1 cellular context compared by ENCODE assay signal in the genomic region with DNA sequence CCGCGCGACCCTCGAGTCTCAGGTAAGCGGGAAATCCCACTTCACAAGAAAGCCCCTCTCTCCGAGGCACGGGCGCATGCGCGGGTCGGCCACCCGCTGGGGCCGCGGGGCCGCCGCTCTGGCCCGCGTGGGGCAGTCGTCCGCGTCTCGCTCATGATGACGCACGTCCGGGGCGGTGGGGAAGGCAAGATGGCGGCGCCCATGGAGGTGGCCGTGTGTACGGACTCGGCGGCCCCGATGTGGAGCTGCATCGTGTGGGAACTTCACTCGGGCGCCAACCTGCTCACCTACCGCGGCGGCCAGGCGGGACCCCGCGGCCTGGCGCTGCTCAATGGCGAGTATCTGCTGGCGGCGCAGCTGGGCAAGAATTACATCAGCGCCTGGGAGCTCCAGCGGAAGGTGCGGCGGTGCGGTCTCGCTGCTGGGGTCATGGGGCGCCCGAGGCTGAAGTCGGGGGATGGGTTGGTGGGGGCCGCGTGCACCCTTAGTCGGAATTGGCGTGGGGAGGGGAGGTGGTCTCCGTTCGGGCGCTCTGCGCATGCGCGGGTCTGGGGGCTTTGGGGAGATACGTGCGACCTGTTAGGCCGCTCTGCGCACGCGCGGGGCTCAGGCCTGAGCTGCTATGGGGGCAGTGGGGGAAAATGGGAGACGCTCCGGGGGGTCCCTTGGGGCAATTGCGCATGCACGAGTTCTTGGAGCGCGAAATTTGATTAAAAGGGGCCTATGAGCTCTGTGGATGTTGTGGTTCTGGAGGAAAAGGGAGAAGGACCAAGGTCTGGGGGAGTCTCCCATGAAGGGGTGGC.
A peak's percentile ranks its signal among the peaks of the same experiment; 100 is the strongest.
TF ChIP-seq lines count a peak whose summit lies in the region.

A gene with protein sequence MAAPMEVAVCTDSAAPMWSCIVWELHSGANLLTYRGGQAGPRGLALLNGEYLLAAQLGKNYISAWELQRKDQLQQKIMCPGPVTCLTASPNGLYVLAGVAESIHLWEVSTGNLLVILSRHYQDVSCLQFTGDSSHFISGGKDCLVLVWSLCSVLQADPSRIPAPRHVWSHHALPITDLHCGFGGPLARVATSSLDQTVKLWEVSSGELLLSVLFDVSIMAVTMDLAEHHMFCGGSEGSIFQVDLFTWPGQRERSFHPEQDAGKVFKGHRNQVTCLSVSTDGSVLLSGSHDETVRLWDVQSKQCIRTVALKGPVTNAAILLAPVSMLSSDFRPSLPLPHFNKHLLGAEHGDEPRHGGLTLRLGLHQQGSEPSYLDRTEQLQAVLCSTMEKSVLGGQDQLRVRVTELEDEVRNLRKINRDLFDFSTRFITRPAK (plus strand): TSS at position 181 of the 803 bp plus-strand sequence. CDS start 9 bp downstream, at position 190.

TF ChIP-seq in K562, 482 proteins besides CTCF, POLR2A, EP300 and RAD21 (continued from another document and continues in another):
- TF ChIP-seq KAT7 (CRISPR knock-in tag; IDR thresholded peaks at IDR 0.05; ENCODE audit: borderline replicate concordance) = peak; percentile 99
- TF ChIP-seq ESRRA (IDR thresholded peaks at IDR 0.05; ENCODE audit: borderline replicate concordance, low read depth) = peak; percentile 68
- peak; percentile 57 for TF ChIP-seq CCNT2 (IDR thresholded peaks at IDR 0.05; ENCODE audit: borderline replicate concordance, extremely low read depth, insufficient read length, low read depth, low read length)
- TF ChIP-seq BCL6 (CRISPR knock-in tag; IDR thresholded peaks at IDR 0.05) = no peak
- 0 out of 4 replicates have a peak, but pooled peaks of 1 of the 2 experiments have one; percentile 43 for TF ChIP-seq ZMIZ1 (IDR thresholded peaks at IDR 0.05; ENCODE audit: low read depth in 2 of 2, low read length in 2 of 2)
- TF ChIP-seq, protein P1, sequence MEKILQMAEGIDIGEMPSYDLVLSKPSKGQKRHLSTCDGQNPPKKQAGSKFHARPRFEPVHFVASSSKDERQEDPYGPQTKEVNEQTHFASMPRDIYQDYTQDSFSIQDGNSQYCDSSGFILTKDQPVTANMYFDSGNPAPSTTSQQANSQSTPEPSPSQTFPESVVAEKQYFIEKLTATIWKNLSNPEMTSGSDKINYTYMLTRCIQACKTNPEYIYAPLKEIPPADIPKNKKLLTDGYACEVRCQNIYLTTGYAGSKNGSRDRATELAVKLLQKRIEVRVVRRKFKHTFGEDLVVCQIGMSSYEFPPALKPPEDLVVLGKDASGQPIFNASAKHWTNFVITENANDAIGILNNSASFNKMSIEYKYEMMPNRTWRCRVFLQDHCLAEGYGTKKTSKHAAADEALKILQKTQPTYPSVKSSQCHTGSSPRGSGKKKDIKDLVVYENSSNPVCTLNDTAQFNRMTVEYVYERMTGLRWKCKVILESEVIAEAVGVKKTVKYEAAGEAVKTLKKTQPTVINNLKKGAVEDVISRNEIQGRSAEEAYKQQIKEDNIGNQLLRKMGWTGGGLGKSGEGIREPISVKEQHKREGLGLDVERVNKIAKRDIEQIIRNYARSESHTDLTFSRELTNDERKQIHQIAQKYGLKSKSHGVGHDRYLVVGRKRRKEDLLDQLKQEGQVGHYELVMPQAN (IDR thresholded peaks at IDR 0.05; ENCODE audit: borderline replicate concordance) = peak; percentile 99
- TF ChIP-seq, protein P2, sequence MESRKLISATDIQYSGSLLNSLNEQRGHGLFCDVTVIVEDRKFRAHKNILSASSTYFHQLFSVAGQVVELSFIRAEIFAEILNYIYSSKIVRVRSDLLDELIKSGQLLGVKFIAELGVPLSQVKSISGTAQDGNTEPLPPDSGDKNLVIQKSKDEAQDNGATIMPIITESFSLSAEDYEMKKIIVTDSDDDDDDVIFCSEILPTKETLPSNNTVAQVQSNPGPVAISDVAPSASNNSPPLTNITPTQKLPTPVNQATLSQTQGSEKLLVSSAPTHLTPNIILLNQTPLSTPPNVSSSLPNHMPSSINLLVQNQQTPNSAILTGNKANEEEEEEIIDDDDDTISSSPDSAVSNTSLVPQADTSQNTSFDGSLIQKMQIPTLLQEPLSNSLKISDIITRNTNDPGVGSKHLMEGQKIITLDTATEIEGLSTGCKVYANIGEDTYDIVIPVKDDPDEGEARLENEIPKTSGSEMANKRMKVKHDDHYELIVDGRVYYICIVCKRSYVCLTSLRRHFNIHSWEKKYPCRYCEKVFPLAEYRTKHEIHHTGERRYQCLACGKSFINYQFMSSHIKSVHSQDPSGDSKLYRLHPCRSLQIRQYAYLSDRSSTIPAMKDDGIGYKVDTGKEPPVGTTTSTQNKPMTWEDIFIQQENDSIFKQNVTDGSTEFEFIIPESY (CRISPR knock-in tag; IDR thresholded peaks at IDR 0.05) = peak; percentile 46; the same call in 1 of the 2 replicates
- peak; percentile 74 for TF ChIP-seq KAT2B (IDR thresholded peaks at IDR 0.05; ENCODE audit: low read depth, low read length)
- TF ChIP-seq ZEB2 (IDR thresholded peaks at IDR 0.05) = no peak
- peak; percentile 97 for TF ChIP-seq MYC (IDR thresholded peaks at IDR 0.05; ENCODE audit: low read depth, low read length)
- 0 out of 2 replicates have a peak, but pooled peaks have one; percentile 29 for TF ChIP-seq MYC (CRISPR knock-in tag; IDR thresholded peaks at IDR 0.05; ENCODE audit: borderline replicate concordance, low read depth)
- TF ChIP-seq ZNF282 (CRISPR knock-in tag; IDR thresholded peaks at IDR 0.05) = peak; percentile 76; the same call in 1 of the 2 replicates
- peak; percentile 87 for TF ChIP-seq MEIS2 (IDR thresholded peaks at IDR 0.05; ENCODE audit: partially characterized antibody)
- TF ChIP-seq ZNF699 (CRISPR knock-in tag; IDR thresholded peaks at IDR 0.05; ENCODE audit: insufficient replicate concordance) = no peak
- TF ChIP-seq USF1 (CRISPR knock-in tag; IDR thresholded peaks at IDR 0.05) = peak; percentile 67
- TF ChIP-seq FIP1L1 (IDR thresholded peaks at IDR 0.05; ENCODE audit: low read depth, low read length, poor library complexity, severe bottlenecking) = peak; percentile 74
- TF ChIP-seq FUS (optimal IDR thresholded peaks at IDR 0.05; ENCODE audit: low read depth, low read length) = peak; percentile 91
- peak; percentile 93 for TF ChIP-seq SP1 (CRISPR knock-in tag; IDR thresholded peaks at IDR 0.05)
- no peak for TF ChIP-seq NCOA6 (IDR thresholded peaks at IDR 0.05)
- no peak for TF ChIP-seq ZC3H8 (IDR thresholded peaks at IDR 0.05)
- peak; percentile 56 for TF ChIP-seq KDM5B (IDR thresholded peaks at IDR 0.05; ENCODE audit: insufficient replicate concordance, low read depth, low read length)
- TF ChIP-seq PTRF (tag; IDR thresholded peaks at IDR 0.05) = no peak
- no peak for TF ChIP-seq HES1 (IDR thresholded peaks at IDR 0.05; ENCODE audit: low read depth)
- TF ChIP-seq JUN (IDR thresholded peaks at IDR 0.05; ENCODE audit: borderline replicate concordance, low read depth, low read length) = peak; percentile 67; the same call in 1 of the 2 replicates
- 0 out of 2 replicates have a peak, but pooled peaks have one; percentile 53 for TF ChIP-seq JUN (CRISPR knock-in tag; IDR thresholded peaks at IDR 0.05; ENCODE audit: borderline replicate concordance)
- peak; percentile 83 for TF ChIP-seq NR2C1 (IDR thresholded peaks at IDR 0.05)
- TF ChIP-seq NR2C1 (tag; IDR thresholded peaks at IDR 0.05) = peak; percentile 84
- peak; percentile 52; the same call in 1 of the 2 replicates for TF ChIP-seq BHLHE40 (IDR thresholded peaks at IDR 0.05; ENCODE audit: low read length)
- peak; percentile 85 for TF ChIP-seq SAP30 (IDR thresholded peaks at IDR 0.05; ENCODE audit: borderline replicate concordance, insufficient read depth, low read depth, low read length, poor library complexity, severe bottlenecking)
- TF ChIP-seq AFF4 (CRISPR knock-in tag; IDR thresholded peaks at IDR 0.05) = peak; percentile 96
- peak; percentile 35 for TF ChIP-seq POLR2B (IDR thresholded peaks at IDR 0.05; ENCODE audit: low read depth, partially characterized antibody)
- TF ChIP-seq ZNF143 (CRISPR knock-in tag; IDR thresholded peaks at IDR 0.05) = peak; percentile 49; the same call in 1 of the 2 replicates
- peak; percentile 53 for TF ChIP-seq TAF1 (IDR thresholded peaks at IDR 0.05; ENCODE audit: control insufficient read depth, extremely low read depth, insufficient read depth, low read length, severe bottlenecking)
- peak; percentile 59; the same call in 1 of the 2 replicates for TF ChIP-seq SAFB (IDR thresholded peaks at IDR 0.05; ENCODE audit: borderline replicate concordance, low read depth, low read length)
- TF ChIP-seq, protein P3, sequence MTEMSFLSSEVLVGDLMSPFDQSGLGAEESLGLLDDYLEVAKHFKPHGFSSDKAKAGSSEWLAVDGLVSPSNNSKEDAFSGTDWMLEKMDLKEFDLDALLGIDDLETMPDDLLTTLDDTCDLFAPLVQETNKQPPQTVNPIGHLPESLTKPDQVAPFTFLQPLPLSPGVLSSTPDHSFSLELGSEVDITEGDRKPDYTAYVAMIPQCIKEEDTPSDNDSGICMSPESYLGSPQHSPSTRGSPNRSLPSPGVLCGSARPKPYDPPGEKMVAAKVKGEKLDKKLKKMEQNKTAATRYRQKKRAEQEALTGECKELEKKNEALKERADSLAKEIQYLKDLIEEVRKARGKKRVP (CRISPR knock-in tag; IDR thresholded peaks at IDR 0.05) = peak; percentile 73
- TF ChIP-seq, protein P4, sequence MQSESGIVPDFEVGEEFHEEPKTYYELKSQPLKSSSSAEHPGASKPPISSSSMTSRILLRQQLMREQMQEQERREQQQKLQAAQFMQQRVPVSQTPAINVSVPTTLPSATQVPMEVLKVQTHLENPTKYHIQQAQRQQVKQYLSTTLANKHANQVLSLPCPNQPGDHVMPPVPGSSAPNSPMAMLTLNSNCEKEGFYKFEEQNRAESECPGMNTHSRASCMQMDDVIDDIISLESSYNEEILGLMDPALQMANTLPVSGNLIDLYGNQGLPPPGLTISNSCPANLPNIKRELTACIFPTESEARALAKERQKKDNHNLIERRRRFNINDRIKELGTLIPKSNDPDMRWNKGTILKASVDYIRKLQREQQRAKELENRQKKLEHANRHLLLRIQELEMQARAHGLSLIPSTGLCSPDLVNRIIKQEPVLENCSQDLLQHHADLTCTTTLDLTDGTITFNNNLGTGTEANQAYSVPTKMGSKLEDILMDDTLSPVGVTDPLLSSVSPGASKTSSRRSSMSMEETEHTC (IDR thresholded peaks at IDR 0.05) = no peak
- TF ChIP-seq CEBPG (CRISPR knock-in tag; IDR thresholded peaks at IDR 0.05) = peak; percentile 82
- TF ChIP-seq CEBPG (tag; conservative IDR thresholded peaks at IDR 0.05 in 1 of 2, IDR thresholded peaks at IDR 0.05 in 1 of 2) = peak in 1 of 2 experiments; percentile 38; a peak in 1 of 4 replicates
